ENCODE assay signal across 1 cellular context in the genomic region with DNA sequence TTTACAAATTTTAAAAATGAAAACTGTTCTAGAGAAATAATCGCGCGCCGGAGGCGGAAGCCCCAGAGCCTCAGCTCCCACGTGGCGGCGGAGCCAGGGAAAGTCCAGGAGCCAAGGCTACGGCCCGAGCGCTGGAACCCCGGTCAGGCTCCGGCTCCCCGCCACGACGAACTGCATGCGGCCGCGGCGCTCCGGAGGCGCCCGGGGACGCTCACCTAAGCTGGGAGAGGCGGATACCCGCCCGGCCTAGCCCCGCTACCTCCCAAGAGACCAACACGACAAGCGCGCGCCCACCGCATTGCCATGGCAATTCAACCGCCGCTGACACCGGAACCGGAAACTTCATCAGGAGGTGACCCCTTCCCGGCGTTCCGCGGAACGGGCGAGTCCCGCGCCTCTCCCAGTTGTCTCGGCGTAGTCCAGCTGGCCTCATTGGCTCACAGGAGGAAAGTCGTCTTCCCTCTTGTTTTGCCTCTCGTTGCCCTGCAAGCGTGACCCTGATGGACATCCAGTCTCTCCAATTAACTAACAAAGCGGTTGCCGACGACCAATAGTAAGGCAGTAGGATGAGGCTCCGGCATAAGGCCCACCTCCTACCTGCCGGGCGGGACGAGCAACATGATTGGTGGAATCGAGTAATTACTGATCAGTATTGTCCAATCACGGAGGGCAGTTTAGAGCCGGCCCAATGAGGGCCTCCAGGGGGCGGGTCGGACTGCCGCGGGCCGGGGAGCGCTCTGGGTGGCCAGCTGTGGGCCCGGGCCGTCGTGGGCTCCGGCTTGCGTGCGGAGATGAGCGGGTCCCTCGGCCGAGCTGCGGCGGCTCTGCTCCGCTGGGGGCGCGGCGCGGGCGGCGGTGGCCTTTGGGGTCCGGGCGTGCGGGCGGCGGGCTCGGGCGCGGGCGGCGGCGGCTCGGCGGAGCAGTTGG.
TF ChIP-seq lines count a peak whose summit lies in the region.

A gene (plus strand): TSS at position 752 of the 927 bp plus-strand sequence. CDS start 40 bp downstream, at position 792.

TF ChIP-seq in A549, 52 proteins besides CTCF, POLR2A, EP300 and RAD21 (continued from another document):
- TF ChIP-seq, protein P1, sequence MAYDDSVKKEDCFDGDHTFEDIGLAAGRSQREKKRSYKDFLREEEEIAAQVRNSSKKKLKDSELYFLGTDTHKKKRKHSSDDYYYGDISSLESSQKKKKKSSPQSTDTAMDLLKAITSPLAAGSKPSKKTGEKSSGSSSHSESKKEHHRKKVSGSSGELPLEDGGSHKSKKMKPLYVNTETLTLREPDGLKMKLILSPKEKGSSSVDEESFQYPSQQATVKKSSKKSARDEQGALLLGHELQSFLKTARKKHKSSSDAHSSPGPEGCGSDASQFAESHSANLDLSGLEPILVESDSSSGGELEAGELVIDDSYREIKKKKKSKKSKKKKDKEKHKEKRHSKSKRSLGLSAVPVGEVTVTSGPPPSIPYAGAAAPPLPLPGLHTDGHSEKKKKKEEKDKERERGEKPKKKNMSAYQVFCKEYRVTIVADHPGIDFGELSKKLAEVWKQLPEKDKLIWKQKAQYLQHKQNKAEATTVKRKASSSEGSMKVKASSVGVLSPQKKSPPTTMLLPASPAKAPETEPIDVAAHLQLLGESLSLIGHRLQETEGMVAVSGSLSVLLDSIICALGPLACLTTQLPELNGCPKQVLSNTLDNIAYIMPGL (CRISPR knock-in tag; IDR thresholded peaks at IDR 0.05; ENCODE audit: borderline replicate concordance): no peak
TF ChIP-seq in A549: peak in this region for 10.
